ENCODE assay signal across 1 cellular context in genomic region chr1:244664353-244664752, GRCh38.
TF ChIP-seq lines count a peak whose summit lies in the region.

No MANE protein-coding gene starts in this region.

TF ChIP-seq in HEK293, 187 proteins besides CTCF, POLR2A, EP300 and RAD21 (continued from another document and continues in another):
- TF ChIP-seq ZNF580 (tag by site-specific recombination; IDR thresholded peaks at IDR 0.05): peak; percentile 34; the same call in 1 of the 2 replicates
- no peak for TF ChIP-seq ZNF561 (tag by site-specific recombination; IDR thresholded peaks at IDR 0.05; ENCODE audit: borderline replicate concordance)
- TF ChIP-seq MEIS1 (CRISPR knock-in tag; IDR thresholded peaks at IDR 0.05; ENCODE audit: borderline replicate concordance): no peak
- no peak for TF ChIP-seq GLIS1 (tag by site-specific recombination; IDR thresholded peaks at IDR 0.05)
- TF ChIP-seq, protein P1, sequence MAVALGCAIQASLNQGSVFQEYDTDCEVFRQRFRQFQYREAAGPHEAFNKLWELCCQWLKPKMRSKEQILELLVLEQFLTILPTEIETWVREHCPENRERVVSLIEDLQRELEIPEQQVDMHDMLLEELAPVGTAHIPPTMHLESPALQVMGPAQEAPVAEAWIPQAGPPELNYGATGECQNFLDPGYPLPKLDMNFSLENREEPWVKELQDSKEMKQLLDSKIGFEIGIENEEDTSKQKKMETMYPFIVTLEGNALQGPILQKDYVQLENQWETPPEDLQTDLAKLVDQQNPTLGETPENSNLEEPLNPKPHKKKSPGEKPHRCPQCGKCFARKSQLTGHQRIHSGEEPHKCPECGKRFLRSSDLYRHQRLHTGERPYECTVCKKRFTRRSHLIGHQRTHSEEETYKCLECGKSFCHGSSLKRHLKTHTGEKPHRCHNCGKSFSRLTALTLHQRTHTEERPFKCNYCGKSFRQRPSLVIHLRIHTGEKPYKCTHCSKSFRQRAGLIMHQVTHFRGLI (tag by site-specific recombination; IDR thresholded peaks at IDR 0.05): no peak
- TF ChIP-seq, protein P2, sequence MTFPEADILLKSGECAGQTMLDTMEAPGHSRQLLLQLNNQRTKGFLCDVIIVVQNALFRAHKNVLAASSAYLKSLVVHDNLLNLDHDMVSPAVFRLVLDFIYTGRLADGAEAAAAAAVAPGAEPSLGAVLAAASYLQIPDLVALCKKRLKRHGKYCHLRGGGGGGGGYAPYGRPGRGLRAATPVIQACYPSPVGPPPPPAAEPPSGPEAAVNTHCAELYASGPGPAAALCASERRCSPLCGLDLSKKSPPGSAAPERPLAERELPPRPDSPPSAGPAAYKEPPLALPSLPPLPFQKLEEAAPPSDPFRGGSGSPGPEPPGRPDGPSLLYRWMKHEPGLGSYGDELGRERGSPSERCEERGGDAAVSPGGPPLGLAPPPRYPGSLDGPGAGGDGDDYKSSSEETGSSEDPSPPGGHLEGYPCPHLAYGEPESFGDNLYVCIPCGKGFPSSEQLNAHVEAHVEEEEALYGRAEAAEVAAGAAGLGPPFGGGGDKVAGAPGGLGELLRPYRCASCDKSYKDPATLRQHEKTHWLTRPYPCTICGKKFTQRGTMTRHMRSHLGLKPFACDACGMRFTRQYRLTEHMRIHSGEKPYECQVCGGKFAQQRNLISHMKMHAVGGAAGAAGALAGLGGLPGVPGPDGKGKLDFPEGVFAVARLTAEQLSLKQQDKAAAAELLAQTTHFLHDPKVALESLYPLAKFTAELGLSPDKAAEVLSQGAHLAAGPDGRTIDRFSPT (tag by site-specific recombination; IDR thresholded peaks at IDR 0.05): no peak
- TF ChIP-seq ZNF121 (tag by site-specific recombination; IDR thresholded peaks at IDR 0.05): peak; percentile 97
- TF ChIP-seq, protein P3, sequence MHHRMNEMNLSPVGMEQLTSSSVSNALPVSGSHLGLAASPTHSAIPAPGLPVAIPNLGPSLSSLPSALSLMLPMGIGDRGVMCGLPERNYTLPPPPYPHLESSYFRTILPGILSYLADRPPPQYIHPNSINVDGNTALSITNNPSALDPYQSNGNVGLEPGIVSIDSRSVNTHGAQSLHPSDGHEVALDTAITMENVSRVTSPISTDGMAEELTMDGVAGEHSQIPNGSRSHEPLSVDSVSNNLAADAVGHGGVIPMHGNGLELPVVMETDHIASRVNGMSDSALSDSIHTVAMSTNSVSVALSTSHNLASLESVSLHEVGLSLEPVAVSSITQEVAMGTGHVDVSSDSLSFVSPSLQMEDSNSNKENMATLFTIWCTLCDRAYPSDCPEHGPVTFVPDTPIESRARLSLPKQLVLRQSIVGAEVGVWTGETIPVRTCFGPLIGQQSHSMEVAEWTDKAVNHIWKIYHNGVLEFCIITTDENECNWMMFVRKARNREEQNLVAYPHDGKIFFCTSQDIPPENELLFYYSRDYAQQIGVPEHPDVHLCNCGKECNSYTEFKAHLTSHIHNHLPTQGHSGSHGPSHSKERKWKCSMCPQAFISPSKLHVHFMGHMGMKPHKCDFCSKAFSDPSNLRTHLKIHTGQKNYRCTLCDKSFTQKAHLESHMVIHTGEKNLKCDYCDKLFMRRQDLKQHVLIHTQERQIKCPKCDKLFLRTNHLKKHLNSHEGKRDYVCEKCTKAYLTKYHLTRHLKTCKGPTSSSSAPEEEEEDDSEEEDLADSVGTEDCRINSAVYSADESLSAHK (tag by site-specific recombination; IDR thresholded peaks at IDR 0.05): no peak
- no peak for TF ChIP-seq KLF8 (tag by site-specific recombination; IDR thresholded peaks at IDR 0.05)
- no peak for TF ChIP-seq ZNF148 (tag by site-specific recombination; IDR thresholded peaks at IDR 0.05; ENCODE audit: borderline replicate concordance)
- TF ChIP-seq ZNF37A (tag by site-specific recombination; IDR thresholded peaks at IDR 0.05): no peak
- TF ChIP-seq ZNF433 (tag by site-specific recombination; IDR thresholded peaks at IDR 0.05; ENCODE audit: low read depth): no peak
- peak; percentile 57; the same call in 1 of the 2 replicates for TF ChIP-seq TRIM28 (IDR thresholded peaks at IDR 0.05; ENCODE audit: borderline replicate concordance, low read length)
- TF ChIP-seq ZNF366 (tag by site-specific recombination; conservative IDR thresholded peaks at IDR 0.05): no peak
- no peak for TF ChIP-seq ZBTB49 (tag by site-specific recombination; IDR thresholded peaks at IDR 0.05; ENCODE audit: low read depth)
- no peak for TF ChIP-seq ZBTB20 (tag by site-specific recombination; IDR thresholded peaks at IDR 0.05)
- no peak for TF ChIP-seq ZNF843 (tag by site-specific recombination; IDR thresholded peaks at IDR 0.05)
- no peak for TF ChIP-seq ZNF146 (tag by site-specific recombination; IDR thresholded peaks at IDR 0.05)
- TF ChIP-seq, protein P4, sequence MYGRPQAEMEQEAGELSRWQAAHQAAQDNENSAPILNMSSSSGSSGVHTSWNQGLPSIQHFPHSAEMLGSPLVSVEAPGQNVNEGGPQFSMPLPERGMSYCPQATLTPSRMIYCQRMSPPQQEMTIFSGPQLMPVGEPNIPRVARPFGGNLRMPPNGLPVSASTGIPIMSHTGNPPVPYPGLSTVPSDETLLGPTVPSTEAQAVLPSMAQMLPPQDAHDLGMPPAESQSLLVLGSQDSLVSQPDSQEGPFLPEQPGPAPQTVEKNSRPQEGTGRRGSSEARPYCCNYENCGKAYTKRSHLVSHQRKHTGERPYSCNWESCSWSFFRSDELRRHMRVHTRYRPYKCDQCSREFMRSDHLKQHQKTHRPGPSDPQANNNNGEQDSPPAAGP (tag by site-specific recombination; IDR thresholded peaks at IDR 0.05): no peak
- no peak for TF ChIP-seq ZNF354C (tag by site-specific recombination; IDR thresholded peaks at IDR 0.05; ENCODE audit: borderline replicate concordance, low read depth)
- no peak for TF ChIP-seq HOXA7 (CRISPR knock-in tag; IDR thresholded peaks at IDR 0.05; ENCODE audit: borderline replicate concordance)
- no peak for TF ChIP-seq ZNF501 (tag by site-specific recombination; IDR thresholded peaks at IDR 0.05)
- TF ChIP-seq SCRT2 (tag by site-specific recombination; IDR thresholded peaks at IDR 0.05): no peak
- no peak for TF ChIP-seq ZNF423 (tag by site-specific recombination; IDR thresholded peaks at IDR 0.05)
- TF ChIP-seq ZNF335 (tag by site-specific recombination; conservative IDR thresholded peaks at IDR 0.05): 0 out of 2 replicates have a peak, but pooled peaks have one; percentile 21
- TF ChIP-seq, protein P5, sequence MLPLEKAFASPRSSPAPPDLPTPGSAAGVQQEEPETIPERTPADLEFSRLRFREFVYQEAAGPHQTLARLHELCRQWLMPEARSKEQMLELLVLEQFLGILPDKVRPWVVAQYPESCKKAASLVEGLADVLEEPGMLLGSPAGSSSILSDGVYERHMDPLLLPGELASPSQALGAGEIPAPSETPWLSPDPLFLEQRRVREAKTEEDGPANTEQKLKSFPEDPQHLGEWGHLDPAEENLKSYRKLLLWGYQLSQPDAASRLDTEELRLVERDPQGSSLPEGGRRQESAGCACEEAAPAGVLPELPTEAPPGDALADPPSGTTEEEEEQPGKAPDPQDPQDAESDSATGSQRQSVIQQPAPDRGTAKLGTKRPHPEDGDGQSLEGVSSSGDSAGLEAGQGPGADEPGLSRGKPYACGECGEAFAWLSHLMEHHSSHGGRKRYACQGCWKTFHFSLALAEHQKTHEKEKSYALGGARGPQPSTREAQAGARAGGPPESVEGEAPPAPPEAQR (tag by site-specific recombination; IDR thresholded peaks at IDR 0.05): no peak
- no peak for TF ChIP-seq ZNF274 (IDR thresholded peaks at IDR 0.05; ENCODE audit: low read length)
- TF ChIP-seq ZNF274 (tag by site-specific recombination; IDR thresholded peaks at IDR 0.05; ENCODE audit: borderline replicate concordance): no peak
- peak; percentile 85 for TF ChIP-seq FEZF1 (tag by site-specific recombination; IDR thresholded peaks at IDR 0.05)
- no peak for TF ChIP-seq GLI2 (tag by site-specific recombination; IDR thresholded peaks at IDR 0.05; ENCODE audit: borderline replicate concordance, low read depth)
- TF ChIP-seq ZBTB48 (tag by site-specific recombination; IDR thresholded peaks at IDR 0.05): peak; percentile 55; the same call in 1 of the 2 replicates
- no peak for TF ChIP-seq ZBTB21 (tag by site-specific recombination; IDR thresholded peaks at IDR 0.05)
- TF ChIP-seq SP3 (tag by site-specific recombination; IDR thresholded peaks at IDR 0.05): no peak
- TF ChIP-seq, protein P6, sequence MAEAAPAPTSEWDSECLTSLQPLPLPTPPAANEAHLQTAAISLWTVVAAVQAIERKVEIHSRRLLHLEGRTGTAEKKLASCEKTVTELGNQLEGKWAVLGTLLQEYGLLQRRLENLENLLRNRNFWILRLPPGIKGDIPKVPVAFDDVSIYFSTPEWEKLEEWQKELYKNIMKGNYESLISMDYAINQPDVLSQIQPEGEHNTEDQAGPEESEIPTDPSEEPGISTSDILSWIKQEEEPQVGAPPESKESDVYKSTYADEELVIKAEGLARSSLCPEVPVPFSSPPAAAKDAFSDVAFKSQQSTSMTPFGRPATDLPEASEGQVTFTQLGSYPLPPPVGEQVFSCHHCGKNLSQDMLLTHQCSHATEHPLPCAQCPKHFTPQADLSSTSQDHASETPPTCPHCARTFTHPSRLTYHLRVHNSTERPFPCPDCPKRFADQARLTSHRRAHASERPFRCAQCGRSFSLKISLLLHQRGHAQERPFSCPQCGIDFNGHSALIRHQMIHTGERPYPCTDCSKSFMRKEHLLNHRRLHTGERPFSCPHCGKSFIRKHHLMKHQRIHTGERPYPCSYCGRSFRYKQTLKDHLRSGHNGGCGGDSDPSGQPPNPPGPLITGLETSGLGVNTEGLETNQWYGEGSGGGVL (tag by site-specific recombination; IDR thresholded peaks at IDR 0.05): no peak
- no peak for TF ChIP-seq RBAK (tag by site-specific recombination; IDR thresholded peaks at IDR 0.05)
- no peak for TF ChIP-seq ZNF302 (tag by site-specific recombination; IDR thresholded peaks at IDR 0.05; ENCODE audit: low read depth)
- TF ChIP-seq OVOL3 (tag by site-specific recombination; IDR thresholded peaks at IDR 0.05): no peak
- TF ChIP-seq KLF16 (tag by site-specific recombination; IDR thresholded peaks at IDR 0.05): no peak
- no peak for TF ChIP-seq ZSCAN30 (tag by site-specific recombination; IDR thresholded peaks at IDR 0.05)
- TF ChIP-seq KLF10 (tag by site-specific recombination; IDR thresholded peaks at IDR 0.05): no peak
- TF ChIP-seq, protein P7, sequence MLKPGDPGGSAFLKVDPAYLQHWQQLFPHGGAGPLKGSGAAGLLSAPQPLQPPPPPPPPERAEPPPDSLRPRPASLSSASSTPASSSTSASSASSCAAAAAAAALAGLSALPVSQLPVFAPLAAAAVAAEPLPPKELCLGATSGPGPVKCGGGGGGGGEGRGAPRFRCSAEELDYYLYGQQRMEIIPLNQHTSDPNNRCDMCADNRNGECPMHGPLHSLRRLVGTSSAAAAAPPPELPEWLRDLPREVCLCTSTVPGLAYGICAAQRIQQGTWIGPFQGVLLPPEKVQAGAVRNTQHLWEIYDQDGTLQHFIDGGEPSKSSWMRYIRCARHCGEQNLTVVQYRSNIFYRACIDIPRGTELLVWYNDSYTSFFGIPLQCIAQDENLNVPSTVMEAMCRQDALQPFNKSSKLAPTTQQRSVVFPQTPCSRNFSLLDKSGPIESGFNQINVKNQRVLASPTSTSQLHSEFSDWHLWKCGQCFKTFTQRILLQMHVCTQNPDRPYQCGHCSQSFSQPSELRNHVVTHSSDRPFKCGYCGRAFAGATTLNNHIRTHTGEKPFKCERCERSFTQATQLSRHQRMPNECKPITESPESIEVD (tag by site-specific recombination; IDR thresholded peaks at IDR 0.05): 0 out of 2 replicates have a peak, but pooled peaks have one; percentile 16
- no peak for TF ChIP-seq ZNF747 (tag by site-specific recombination; IDR thresholded peaks at IDR 0.05)
- no peak for TF ChIP-seq ZNF239 (tag by site-specific recombination; IDR thresholded peaks at IDR 0.05)
- TF ChIP-seq ATF2 (tag by site-specific recombination; IDR thresholded peaks at IDR 0.05; ENCODE audit: low read depth): peak; percentile 6; the same call in 1 of the 2 replicates
- no peak for TF ChIP-seq HOXD13 (CRISPR knock-in tag; IDR thresholded peaks at IDR 0.05; ENCODE audit: borderline replicate concordance)
